7 cellular contexts compared by ENCODE assay signal in genomic region chr2:55280851-55281546, GRCh38. TPM values are rescaled to one million over a fixed set of nuclear protein-coding genes. Genes with fewer than 3 reads are reported as not detected.
DNase-seq lines count a peak whose midpoint lies in the region; ATAC-seq and TF ChIP-seq lines count a peak whose summit lies in the region.
"Not testable (repeated sequence)": the region's sequence is repeated elsewhere in the genome, so short reads cannot be mapped to it uniquely, and the experiment has no call there.

No MANE protein-coding gene starts in this region.

- not testable (repeated sequence) for H3K27me3 Mint-ChIP-seq in activated CD4-positive, alpha-beta T cell treated with anti-CD3 and anti-CD28 coated beads for 36 hours; activated naive CD8-positive, alpha-beta T cell treated with anti-CD3 and anti-CD28 coated beads, Interleukin-2, amount 10 ng/mL, durations not matched to agents 7 days and 5 days; memory B cell

- not testable (repeated sequence) for TF ChIP-seq CTCF in MM.1S (IDR thresholded peaks at IDR 0.05; ENCODE audit: low read length); epithelial cell of esophagus (IDR thresholded peaks at IDR 0.05; ENCODE audit: insufficient read depth, low read depth, low read length, missing control alignments); psoas muscle (IDR thresholded peaks at IDR 0.05)

- not testable (repeated sequence) for H3K4me3 ChIP-seq in MM.1S (ENCODE audit: low read length); psoas muscle
- peak overlapping the region; percentile 52 for H3K4me3 ChIP-seq in epithelial cell of esophagus (ENCODE audit: low read length)

- H3K4me3 Mint-ChIP-seq in activated CD4-positive, alpha-beta T cell treated with anti-CD3 and anti-CD28 coated beads for 36 hours, result peak overlapping the region; percentile 41
- H3K4me3 Mint-ChIP-seq in activated naive CD8-positive, alpha-beta T cell treated with anti-CD3 and anti-CD28 coated beads, Interleukin-2, amount 10 ng/mL, durations not matched to agents 7 days and 5 days, result peak overlapping the region; percentile 49
- H3K4me3 Mint-ChIP-seq in memory B cell, result peak overlapping the region; percentile 70

- not testable (repeated sequence) for H3K36me3 Mint-ChIP-seq in activated CD4-positive, alpha-beta T cell treated with anti-CD3 and anti-CD28 coated beads for 36 hours (ENCODE audit: low read depth); activated naive CD8-positive, alpha-beta T cell treated with anti-CD3 and anti-CD28 coated beads, Interleukin-2, amount 10 ng/mL, durations not matched to agents 7 days and 5 days; memory B cell

- H3K79me2 ChIP-seq in MM.1S (ENCODE audit: low read length), result not testable (repeated sequence)

- intact Hi-C loops in activated CD4-positive, alpha-beta T cell treated with anti-CD3 and anti-CD28 coated beads for 36 hours (cut with DNase I, micrococcal nuclease), result loop anchor here (1.0 to 5.0 kb wide), 5 partner anchors 136 to 724 kb away; partner anchors contain the start of genes CCDC88A (in 2 of the 2), PPP4R3B (in 1 of the 2) and RTN4 (in 1 of the 2)
- intact Hi-C loops in psoas muscle (cut with DNase I), result loop anchor here (5.0 to 10.0 kb wide), 2 partner anchors 134 to 136 kb away; partner anchors contain the start of gene CCDC88A (in 2 of the 2)

- not testable (repeated sequence) for H3K4me1 ChIP-seq in MM.1S (ENCODE audit: low read length)
- peaks cover 11% of the 10 kb centered on the region for H3K4me1 ChIP-seq in psoas muscle

- not testable (repeated sequence) for H3K27me3 ChIP-seq in MM.1S (replicated peaks; ENCODE audit: insufficient read depth, low read length); psoas muscle (ENCODE audit: insufficient read depth in 3 of 3, low read length in 2 of 3)

- not testable (repeated sequence) for H3K9ac ChIP-seq in MM.1S (ENCODE audit: low read length)

- not testable (repeated sequence) for H3F3A ChIP-seq in MM.1S (ENCODE audit: insufficient read depth, low read length)

- H3K27ac ChIP-seq in MM.1S (ENCODE audit: low read length), result not testable (repeated sequence)
- peak overlapping the region; percentile 88 for H3K27ac ChIP-seq in psoas muscle

- not testable (repeated sequence) for H3K9me2 ChIP-seq in MM.1S (replicated peaks; ENCODE audit: insufficient read depth, low read length)

- ATAC-seq in activated CD4-positive, alpha-beta T cell treated with anti-CD3 and anti-CD28 coated beads for 36 hours; activated naive CD8-positive, alpha-beta T cell treated with anti-CD3 and anti-CD28 coated beads, Interleukin-2, amount 10 ng/mL, durations not matched to agents 7 days and 5 days (ENCODE audit: low read depth); memory B cell (ENCODE audit: low read depth); psoas muscle: not testable (repeated sequence)

- not testable (repeated sequence) for H3K36me3 ChIP-seq in MM.1S (replicated peaks; ENCODE audit: insufficient read depth, low read length); psoas muscle (ENCODE audit: insufficient read depth in 1 of 2, low read depth in 1 of 2)

- DNase-seq in DMS53 (lab: John Stamatoyannopoulos, UW), result peak; percentile 13
- DNase-seq in MM.1S; activated CD4-positive, alpha-beta T cell treated with anti-CD3 and anti-CD28 coated beads for 36 hours; activated naive CD8-positive, alpha-beta T cell treated with anti-CD3 and anti-CD28 coated beads, Interleukin-2, amount 10 ng/mL, durations not matched to agents 7 days and 5 days; memory B cell (ENCODE audit: low spot score in 2 of 2); psoas muscle: not testable (repeated sequence)
- DNase-seq in epithelial cell of esophagus (ENCODE audit: low read depth), result peak; percentile 64

- not testable (repeated sequence) for H3K4me2 ChIP-seq in MM.1S (ENCODE audit: low read depth, low read length)

- POLR2A ChIA-PET in activated CD4-positive, alpha-beta T cell treated with anti-CD3 and anti-CD28 coated beads for 36 hours (lab: Charles Lee), result not testable (repeated sequence)
- POLR2A ChIA-PET in activated naive CD8-positive, alpha-beta T cell treated with anti-CD3 and anti-CD28 coated beads, Interleukin-2, amount 10 ng/mL, durations not matched to agents 7 days and 5 days (lab: Charles Lee), result interaction anchor here (0.8 to 1.4 kb wide), 2 partner anchors 11 to 238 kb away, joined by 4 read pairs; partner anchors contain the start of gene CFAP36

- not testable (repeated sequence) for H3K9me3 ChIP-seq in MM.1S (replicated peaks; ENCODE audit: insufficient read depth, low read length); psoas muscle

- CTCF ChIA-PET in activated CD4-positive, alpha-beta T cell treated with anti-CD3 and anti-CD28 coated beads for 36 hours (lab: Charles Lee), result not testable (repeated sequence)

- not testable (repeated sequence) for H4K20me1 ChIP-seq in MM.1S (ENCODE audit: insufficient read depth, low read length)

- not testable (repeated sequence) for H3K9me3 Mint-ChIP-seq in activated CD4-positive, alpha-beta T cell treated with anti-CD3 and anti-CD28 coated beads for 36 hours (ENCODE audit: low read depth); activated naive CD8-positive, alpha-beta T cell treated with anti-CD3 and anti-CD28 coated beads, Interleukin-2, amount 10 ng/mL, durations not matched to agents 7 days and 5 days; memory B cell

- H2AFZ ChIP-seq in MM.1S (ENCODE audit: low read length), result peak overlapping the region; percentile 98; the same call in 1 of the 2 replicates

- peak overlapping the region; percentile 94 for H3K27ac Mint-ChIP-seq in activated CD4-positive, alpha-beta T cell treated with anti-CD3 and anti-CD28 coated beads for 36 hours
- H3K27ac Mint-ChIP-seq in activated naive CD8-positive, alpha-beta T cell treated with anti-CD3 and anti-CD28 coated beads, Interleukin-2, amount 10 ng/mL, durations not matched to agents 7 days and 5 days, result peak overlapping the region; percentile 38
- H3K27ac Mint-ChIP-seq in memory B cell, result peak overlapping the region; percentile 95

- peaks cover 14% of the 10 kb centered on the region for H3K4me1 Mint-ChIP-seq in activated CD4-positive, alpha-beta T cell treated with anti-CD3 and anti-CD28 coated beads for 36 hours
- peaks cover 11% of the 10 kb centered on the region for H3K4me1 Mint-ChIP-seq in activated naive CD8-positive, alpha-beta T cell treated with anti-CD3 and anti-CD28 coated beads, Interleukin-2, amount 10 ng/mL, durations not matched to agents 7 days and 5 days
- H3K4me1 Mint-ChIP-seq in memory B cell, result peaks cover 18% of the 10 kb centered on the region

- 64 to 73% (median 66%) methylated on average over 5 of the region's 5 CpGs for WGBS in psoas muscle, 3 donors

RNA-seq across cellular contexts. Expression of gene MTIF2, which starts 12.0 kb away (rescaled TPM):
- total RNA-seq in activated CD4-positive, alpha-beta T cell treated with anti-CD3 and anti-CD28 coated beads for 36 hours, result 10 to 100 TPM; 37.3 to 43.2 TPM
- total RNA-seq in activated naive CD8-positive, alpha-beta T cell treated with anti-CD3 and anti-CD28 coated beads, Interleukin-2, amount 10 ng/mL, durations not matched to agents 7 days and 5 days, result 10 to 100 TPM; 24.1 to 32.8 TPM
- total RNA-seq in psoas muscle, result 10 to 100 TPM; 33.8 to 47.7 (median 37.2) TPM
- 10 to 100 TPM; 31.8 to 64.6 (median 53.5) TPM for polyA plus RNA-seq in psoas muscle

RNA-seq across cellular contexts. Expression of gene RPS27A, which starts 48.5 kb away (rescaled TPM):
- total RNA-seq in activated CD4-positive, alpha-beta T cell treated with anti-CD3 and anti-CD28 coated beads for 36 hours, result 1,000 to 10,000 TPM in 1 of 2 experiments, 100 to 1,000 TPM in 1; 674 to 1,461 TPM
- total RNA-seq in activated naive CD8-positive, alpha-beta T cell treated with anti-CD3 and anti-CD28 coated beads, Interleukin-2, amount 10 ng/mL, durations not matched to agents 7 days and 5 days, result 1,000 to 10,000 TPM; 1,051 to 1,156 TPM
- 100 to 1,000 TPM; 360 to 487 (median 465) TPM for total RNA-seq in psoas muscle
- polyA plus RNA-seq in psoas muscle, result 1,000 to 10,000 TPM; 1,032 to 1,630 (median 1,275) TPM

RNA-seq across cellular contexts. Expression of gene CLHC1, which starts 48.9 kb away (rescaled TPM):
- total RNA-seq in activated CD4-positive, alpha-beta T cell treated with anti-CD3 and anti-CD28 coated beads for 36 hours, result 1 to 10 TPM; 4.0 to 6.1 TPM
- total RNA-seq in activated naive CD8-positive, alpha-beta T cell treated with anti-CD3 and anti-CD28 coated beads, Interleukin-2, amount 10 ng/mL, durations not matched to agents 7 days and 5 days, result 10 to 100 TPM; 18.1 to 19.4 TPM
- total RNA-seq in psoas muscle, result 1 to 10 TPM; 2.1 to 3.7 (median 2.8) TPM
- polyA plus RNA-seq in psoas muscle, result 1 to 10 TPM in 2 of 3 donors, under 1 TPM in 1; 0.47 to 6.8 (median 3.2) TPM

Comparison
In these comparisons a context has a peak if more than half of its experiments do, and no peak if none do; other contexts are left out.
1. H3K27ac Mint-ChIP-seq: peak in every context shown above with its lines; median percentile 95 in memory B cell; 94 in activated CD4-positive, alpha-beta T cell treated with anti-CD3 and anti-CD28 coated beads for 36 hours; 38 in activated naive CD8-positive, alpha-beta T cell treated with anti-CD3 and anti-CD28 coated beads, Interleukin-2, amount 10 ng/mL, durations not matched to agents 7 days and 5 days.